ENCODE assay signal across 1 cellular context in genomic region chr6:87701676-87702588, GRCh38.
TF ChIP-seq lines count a peak whose summit lies in the region.

Gene AKIRIN2 (minus strand): TSS chr6:87702233. CDS start chr6:87701684, 549 bp downstream.

TF ChIP-seq in HepG2, 621 proteins besides CTCF, POLR2A, EP300 and RAD21 (continued from another document and continues in another):
- no peak for TF ChIP-seq ZNF770 (CRISPR knock-in tag; IDR thresholded peaks at IDR 0.05)
- TF ChIP-seq SIN3B (IDR thresholded peaks at IDR 0.05; ENCODE audit: low read length), result peak; percentile 63; the same call in 1 of the 2 replicates
- peak; percentile 79 for TF ChIP-seq ZNF333 (CRISPR knock-in tag; IDR thresholded peaks at IDR 0.05; ENCODE audit: borderline replicate concordance)
- no peak; the same call in 1 of the 2 replicates for TF ChIP-seq CENPBD1 (CRISPR knock-in tag; IDR thresholded peaks at IDR 0.05; ENCODE audit: borderline replicate concordance, low read depth)
- no peak for TF ChIP-seq MTA1 (CRISPR knock-in tag; IDR thresholded peaks at IDR 0.05; ENCODE audit: borderline replicate concordance)
- peak; percentile 14; the same call in 1 of the 2 replicates for TF ChIP-seq CSRNP1 (CRISPR knock-in tag; IDR thresholded peaks at IDR 0.05)
- TF ChIP-seq ZFAT (CRISPR knock-in tag; conservative IDR thresholded peaks at IDR 0.05), result no peak
- no peak for TF ChIP-seq ARHGAP35 (CRISPR knock-in tag; IDR thresholded peaks at IDR 0.05; ENCODE audit: borderline replicate concordance)
- 0 out of 2 replicates have a peak, but pooled peaks have one; percentile 37 for TF ChIP-seq ZNF614 (CRISPR knock-in tag; IDR thresholded peaks at IDR 0.05; ENCODE audit: borderline replicate concordance)
- TF ChIP-seq ZIK1 (CRISPR knock-in tag; IDR thresholded peaks at IDR 0.05; ENCODE audit: borderline replicate concordance, low read depth), result peak; percentile 47; the same call in 1 of the 2 replicates
- no peak for TF ChIP-seq CSRNP2 (CRISPR knock-in tag; conservative IDR thresholded peaks at IDR 0.05; ENCODE audit: low read depth)
- TF ChIP-seq ZBTB46 (CRISPR knock-in tag; IDR thresholded peaks at IDR 0.05; ENCODE audit: borderline replicate concordance), result no peak
- TF ChIP-seq TRIM24 (CRISPR knock-in tag; IDR thresholded peaks at IDR 0.05), result no peak
- peak; percentile 74; the same call in 1 of the 2 replicates for TF ChIP-seq GMEB1 (CRISPR knock-in tag; IDR thresholded peaks at IDR 0.05; ENCODE audit: borderline replicate concordance)
- TF ChIP-seq ATF7 (IDR thresholded peaks at IDR 0.05), result no peak
- TF ChIP-seq ATF7 (CRISPR knock-in tag; IDR thresholded peaks at IDR 0.05), result no peak
- peak; percentile 76; the same call in 1 of the 2 replicates for TF ChIP-seq HDAC1 (CRISPR knock-in tag; IDR thresholded peaks at IDR 0.05)
- TF ChIP-seq DDIT3 (CRISPR knock-in tag; IDR thresholded peaks at IDR 0.05), result no peak
- no peak for TF ChIP-seq ZNF782 (CRISPR knock-in tag; IDR thresholded peaks at IDR 0.05; ENCODE audit: borderline replicate concordance)
- no peak for TF ChIP-seq MED1 (CRISPR knock-in tag; IDR thresholded peaks at IDR 0.05)
- peak; percentile 56; the same call in 1 of the 2 replicates for TF ChIP-seq KDM2A (CRISPR knock-in tag; IDR thresholded peaks at IDR 0.05; ENCODE audit: borderline replicate concordance, low read depth)
- TF ChIP-seq ZNF577 (CRISPR knock-in tag; IDR thresholded peaks at IDR 0.05; ENCODE audit: borderline replicate concordance, low read depth), result no peak
- no peak for TF ChIP-seq GLMP (CRISPR knock-in tag; IDR thresholded peaks at IDR 0.05; ENCODE audit: borderline replicate concordance)
- TF ChIP-seq CREBL2 (CRISPR knock-in tag; IDR thresholded peaks at IDR 0.05; ENCODE audit: borderline replicate concordance), result no peak
- peak; percentile 34; the same call in 1 of the 2 replicates for TF ChIP-seq BORCS8-MEF2B (CRISPR knock-in tag; IDR thresholded peaks at IDR 0.05)
- TF ChIP-seq TFDP2 (CRISPR knock-in tag; IDR thresholded peaks at IDR 0.05), result peak; percentile 84
- TF ChIP-seq ZNF672 (CRISPR knock-in tag; IDR thresholded peaks at IDR 0.05), result no peak
- no peak for TF ChIP-seq ATF3 (CRISPR knock-in tag; IDR thresholded peaks at IDR 0.05)
- no peak for TF ChIP-seq ZNF660 (CRISPR knock-in tag; IDR thresholded peaks at IDR 0.05; ENCODE audit: borderline replicate concordance, low read depth)
- TF ChIP-seq ZNF704 (CRISPR knock-in tag; IDR thresholded peaks at IDR 0.05; ENCODE audit: borderline replicate concordance), result no peak
- TF ChIP-seq ZFP41 (CRISPR knock-in tag; IDR thresholded peaks at IDR 0.05; ENCODE audit: borderline replicate concordance), result no peak
- 0 out of 2 replicates have a peak, but pooled peaks have one; percentile 11 for TF ChIP-seq MIER3 (CRISPR knock-in tag; IDR thresholded peaks at IDR 0.05; ENCODE audit: borderline replicate concordance)
- TF ChIP-seq ZNF597 (CRISPR knock-in tag; IDR thresholded peaks at IDR 0.05), result no peak
- TF ChIP-seq MYPOP (CRISPR knock-in tag; IDR thresholded peaks at IDR 0.05), result peak; percentile 85
- TF ChIP-seq FOXC1 (CRISPR knock-in tag; IDR thresholded peaks at IDR 0.05; ENCODE audit: borderline replicate concordance), result peak; percentile 78; the same call in 1 of the 2 replicates
- TF ChIP-seq SRSF9 (IDR thresholded peaks at IDR 0.05; ENCODE audit: borderline replicate concordance, insufficient read depth, low read depth, low read length, poor library complexity, severe bottlenecking), result no peak
- TF ChIP-seq ZSCAN25 (CRISPR knock-in tag; IDR thresholded peaks at IDR 0.05), result no peak
- TF ChIP-seq MBD4 (IDR thresholded peaks at IDR 0.05; ENCODE audit: borderline replicate concordance, low read length), result no peak
- peak; percentile 93 for TF ChIP-seq FOXK1 (CRISPR knock-in tag; IDR thresholded peaks at IDR 0.05; ENCODE audit: borderline replicate concordance, low read depth)
- TF ChIP-seq ZNF382 (CRISPR knock-in tag; IDR thresholded peaks at IDR 0.05; ENCODE audit: borderline replicate concordance), result no peak
- TF ChIP-seq HNF1B (CRISPR knock-in tag; IDR thresholded peaks at IDR 0.05), result peak; percentile 62; the same call in 1 of the 2 replicates
- TF ChIP-seq TOE1 (CRISPR knock-in tag; IDR thresholded peaks at IDR 0.05), result no peak
- TF ChIP-seq NCOR1 (IDR thresholded peaks at IDR 0.05; ENCODE audit: borderline replicate concordance, low read length), result no peak; the same call in 1 of the 2 replicates
